Comparison of ENCODE assay signal across 23 cellular contexts in the genomic region with DNA sequence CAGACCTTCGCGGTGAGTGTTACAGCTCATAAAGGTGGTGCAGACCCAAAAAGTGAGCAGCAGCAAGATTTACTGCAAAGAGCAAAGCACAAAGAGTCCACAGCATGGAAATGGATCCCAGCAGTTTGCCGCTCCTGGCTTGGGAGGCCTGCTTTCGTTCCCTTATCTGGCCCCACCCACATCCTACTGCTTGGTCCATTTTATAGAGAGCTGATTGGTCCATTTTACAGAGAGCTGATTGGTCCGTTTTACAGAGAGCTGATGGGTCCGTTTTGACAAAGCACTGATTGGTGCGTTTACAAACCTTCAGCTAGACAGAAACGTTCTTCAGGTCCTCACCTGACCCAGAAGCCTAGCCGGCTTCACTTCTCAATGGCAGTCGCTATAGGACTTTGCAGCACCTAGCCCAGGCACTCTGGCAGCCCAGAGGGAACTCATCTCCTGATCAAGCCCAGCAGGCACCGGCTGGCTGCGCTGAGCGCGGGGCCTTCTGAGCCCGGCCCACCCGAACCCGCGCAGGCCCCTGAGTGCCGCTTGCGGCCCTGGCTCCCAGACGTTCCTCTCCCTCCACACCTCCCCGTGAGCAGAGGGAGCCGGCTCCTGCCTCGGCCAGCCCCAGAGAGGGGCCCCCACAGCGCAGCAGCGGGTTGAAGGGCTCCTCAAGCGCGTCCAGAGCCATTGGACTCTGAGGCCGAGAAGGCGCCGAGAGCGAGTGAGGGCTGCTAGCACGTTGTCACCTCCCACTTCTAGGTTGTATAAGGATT.
"Had no signal": no experiment of that assay in that cellular context is flagged by ENCODE, and none has a peak within 500 bp of the region (broad histone marks: within the 10 kb centered on the region; RNA-seq: fewer than 3 reads in every experiment).

No MANE protein-coding gene starts in this region.

- H3K27ac ChIP-seq: heart left ventricle, left lung, lower lobe of right lung, pancreas, prostate gland, skin epidermis, spleen, stomach, suprapubic skin, tibial nerve, uterus had no signal

- H3K4me3 ChIP-seq: heart left ventricle, left lung, lower lobe of right lung, pancreas, prostate gland, skin epidermis, spleen, stomach, suprapubic skin, tibial nerve, uterus had no signal

- H3K27me3 ChIP-seq: heart left ventricle, left lung, spleen, stomach, suprapubic skin, tibial nerve, uterus had no signal

- H3K36me3 ChIP-seq: heart left ventricle, left lung, lower lobe of right lung, pancreas, prostate gland, spleen, stomach, suprapubic skin, tibial nerve, uterus had no signal

- DNase-seq: heart left ventricle; left colon; lower lobe of right lung; mesendoderm; naive B cell; posterior cingulate gyrus; retina; right cardiac atrium; spleen; stimulated activated CD4-positive, alpha-beta T cell treated with anti-CD3 and anti-CD28 coated beads, Interleukin-4, amount 100 ng/mL, for 24 hours; stimulated activated naive CD4-positive, alpha-beta T cell; stomach; uterus had no signal

- FAIRE-seq: keratinocyte, pancreas had no signal

- H3K9me3 ChIP-seq: lower lobe of right lung, pancreas, prostate gland, suprapubic skin, uterus had no signal

- H3K4me1 ChIP-seq: left lung, lower lobe of right lung, pancreas, prostate gland, spleen, suprapubic skin, uterus had no signal

- ATAC-seq: heart left ventricle; left colon; left lung; lower lobe of right lung; natural killer cell treated with Interleukin-12 subunit alpha and Interleukin-12 subunit beta and Interleukin-15 and Interleukin-18, amount 100 ng/mL, for 72 hours; pancreas; right cardiac atrium; sciatic nerve; stimulated activated effector memory CD8-positive, alpha-beta T cell treated with anti-CD3 and anti-CD28 coated beads, Interleukin-12 subunit alpha, Interleukin-12 subunit beta, amount 100 ng/mL, for 72 hours had no signal
